1 cellular context compared by ENCODE assay signal in genomic region chr17:63478814-63479494, GRCh38.
A peak's percentile ranks its signal among the peaks of the same experiment; 100 is the strongest.
TF ChIP-seq lines count a peak whose summit lies in the region.

No MANE protein-coding gene starts in this region.

TF ChIP-seq in K562, 482 proteins besides CTCF, POLR2A, EP300 and RAD21 (continued from another document):
- TF ChIP-seq, protein P1, sequence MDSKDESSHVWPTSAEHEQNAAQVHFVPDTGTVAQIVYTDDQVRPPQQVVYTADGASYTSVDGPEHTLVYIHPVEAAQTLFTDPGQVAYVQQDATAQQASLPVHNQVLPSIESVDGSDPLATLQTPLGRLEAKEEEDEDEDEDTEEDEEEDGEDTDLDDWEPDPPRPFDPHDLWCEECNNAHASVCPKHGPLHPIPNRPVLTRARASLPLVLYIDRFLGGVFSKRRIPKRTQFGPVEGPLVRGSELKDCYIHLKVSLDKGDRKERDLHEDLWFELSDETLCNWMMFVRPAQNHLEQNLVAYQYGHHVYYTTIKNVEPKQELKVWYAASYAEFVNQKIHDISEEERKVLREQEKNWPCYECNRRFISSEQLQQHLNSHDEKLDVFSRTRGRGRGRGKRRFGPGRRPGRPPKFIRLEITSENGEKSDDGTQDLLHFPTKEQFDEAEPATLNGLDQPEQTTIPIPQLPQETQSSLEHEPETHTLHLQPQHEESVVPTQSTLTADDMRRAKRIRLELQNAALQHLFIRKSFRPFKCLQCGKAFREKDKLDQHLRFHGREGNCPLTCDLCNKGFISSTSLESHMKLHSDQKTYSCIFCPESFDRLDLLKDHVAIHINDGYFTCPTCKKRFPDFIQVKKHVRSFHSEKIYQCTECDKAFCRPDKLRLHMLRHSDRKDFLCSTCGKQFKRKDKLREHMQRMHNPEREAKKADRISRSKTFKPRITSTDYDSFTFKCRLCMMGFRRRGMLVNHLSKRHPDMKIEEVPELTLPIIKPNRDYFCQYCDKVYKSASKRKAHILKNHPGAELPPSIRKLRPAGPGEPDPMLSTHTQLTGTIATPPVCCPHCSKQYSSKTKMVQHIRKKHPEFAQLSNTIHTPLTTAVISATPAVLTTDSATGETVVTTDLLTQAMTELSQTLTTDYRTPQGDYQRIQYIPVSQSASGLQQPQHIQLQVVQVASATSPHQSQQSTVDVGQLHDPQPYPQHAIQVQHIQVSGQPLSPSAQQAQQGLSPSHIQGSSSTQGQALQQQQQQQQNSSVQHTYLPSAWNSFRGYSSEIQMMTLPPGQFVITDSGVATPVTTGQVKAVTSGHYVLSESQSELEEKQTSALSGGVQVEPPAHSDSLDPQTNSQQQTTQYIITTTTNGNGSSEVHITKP (IDR thresholded peaks at IDR 0.05; ENCODE audit: partially characterized antibody), result peak; percentile 9
- TF ChIP-seq KLF16 (IDR thresholded peaks at IDR 0.05), result no peak
- no peak for TF ChIP-seq SREBF2 (CRISPR knock-in tag; IDR thresholded peaks at IDR 0.05)
- peak; percentile 63 to 72; a peak in 2 of 4 replicates for TF ChIP-seq MAZ (CRISPR knock-in tag; conservative IDR thresholded peaks at IDR 0.05 in 1 of 2, IDR thresholded peaks at IDR 0.05 in 1 of 2)
- TF ChIP-seq NCOA2 (IDR thresholded peaks at IDR 0.05; ENCODE audit: partially characterized antibody in 2 of 2), result no peak
- TF ChIP-seq MIER1 (IDR thresholded peaks at IDR 0.05; ENCODE audit: low read depth), result no peak
- TF ChIP-seq HMG20A (CRISPR knock-in tag; conservative IDR thresholded peaks at IDR 0.05), result no peak
- no peak for TF ChIP-seq TARDBP (IDR thresholded peaks at IDR 0.05)
- TF ChIP-seq ZNF232 (CRISPR knock-in tag; IDR thresholded peaks at IDR 0.05), result no peak
- peak; percentile 60; the same call in 1 of the 2 replicates for TF ChIP-seq STAG1 (CRISPR knock-in tag; IDR thresholded peaks at IDR 0.05; ENCODE audit: borderline replicate concordance)
- TF ChIP-seq ZBTB1 (CRISPR knock-in tag; IDR thresholded peaks at IDR 0.05; ENCODE audit: borderline replicate concordance, low read depth), result no peak
- no peak for TF ChIP-seq MITF (IDR thresholded peaks at IDR 0.05)
- TF ChIP-seq SOX6 (IDR thresholded peaks at IDR 0.05), result no peak
- peak in 1 of 2 experiments; percentile 66; a peak in 1 of 4 replicates for TF ChIP-seq RCOR1 (IDR thresholded peaks at IDR 0.05; ENCODE audit: borderline replicate concordance in 1 of 2, low read depth in 2 of 2, low read length in 2 of 2)
- no peak for TF ChIP-seq PHF21A (IDR thresholded peaks at IDR 0.05; ENCODE audit: borderline replicate concordance, low read depth)
- TF ChIP-seq TCFL5 (CRISPR knock-in tag; conservative IDR thresholded peaks at IDR 0.05), result no peak
- TF ChIP-seq CGGBP1 (CRISPR knock-in tag; IDR thresholded peaks at IDR 0.05), result no peak
- no peak for TF ChIP-seq SMARCC2 (IDR thresholded peaks at IDR 0.05; ENCODE audit: low read depth)
- TF ChIP-seq ZBTB2 (IDR thresholded peaks at IDR 0.05), result no peak
- TF ChIP-seq ZBTB17 (CRISPR knock-in tag; IDR thresholded peaks at IDR 0.05), result no peak
- peak; percentile 80 for TF ChIP-seq DEAF1 (CRISPR knock-in tag; IDR thresholded peaks at IDR 0.05)
- no peak for TF ChIP-seq SIX5 (IDR thresholded peaks at IDR 0.05; ENCODE audit: borderline replicate concordance in 1 of 2, insufficient read depth in 1 of 2, low read depth in 1 of 2, low read length in 2 of 2)
- TF ChIP-seq, protein P2, sequence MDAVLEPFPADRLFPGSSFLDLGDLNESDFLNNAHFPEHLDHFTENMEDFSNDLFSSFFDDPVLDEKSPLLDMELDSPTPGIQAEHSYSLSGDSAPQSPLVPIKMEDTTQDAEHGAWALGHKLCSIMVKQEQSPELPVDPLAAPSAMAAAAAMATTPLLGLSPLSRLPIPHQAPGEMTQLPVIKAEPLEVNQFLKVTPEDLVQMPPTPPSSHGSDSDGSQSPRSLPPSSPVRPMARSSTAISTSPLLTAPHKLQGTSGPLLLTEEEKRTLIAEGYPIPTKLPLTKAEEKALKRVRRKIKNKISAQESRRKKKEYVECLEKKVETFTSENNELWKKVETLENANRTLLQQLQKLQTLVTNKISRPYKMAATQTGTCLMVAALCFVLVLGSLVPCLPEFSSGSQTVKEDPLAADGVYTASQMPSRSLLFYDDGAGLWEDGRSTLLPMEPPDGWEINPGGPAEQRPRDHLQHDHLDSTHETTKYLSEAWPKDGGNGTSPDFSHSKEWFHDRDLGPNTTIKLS (IDR thresholded peaks at IDR 0.05; ENCODE audit: borderline replicate concordance, low read depth), result no peak
- no peak for TF ChIP-seq HMBOX1 (IDR thresholded peaks at IDR 0.05)
- TF ChIP-seq TBP (optimal IDR thresholded peaks at IDR 0.05; ENCODE audit: low read depth, low read length), result no peak
- TF ChIP-seq SP1 (CRISPR knock-in tag; IDR thresholded peaks at IDR 0.05), result peak; percentile 39; the same call in 1 of the 2 replicates
- no peak for TF ChIP-seq TCF7 (IDR thresholded peaks at IDR 0.05; ENCODE audit: borderline replicate concordance)
- peak in 1 of 3 experiments; percentile 32 for TF ChIP-seq YY1 (IDR thresholded peaks at IDR 0.05; ENCODE audit: borderline replicate concordance in 1 of 3, control insufficient read depth in 1 of 3, extremely low read depth in 1 of 3, insufficient read depth in 3 of 3, insufficient read length in 1 of 3, insufficient replicate concordance in 2 of 3, low read depth in 1 of 3, low read length in 2 of 3)
